ENCODE assay signal across 8 cellular contexts in genomic region chr7:107743567-107744344, GRCh38. TPM values are rescaled to one million over a fixed set of nuclear protein-coding genes. Genes with fewer than 3 reads are reported as not detected.
A peak's percentile ranks its signal among the peaks of the same experiment; 100 is the strongest.
DNase-seq lines count a peak whose midpoint lies in the region; ATAC-seq, FAIRE-seq and TF ChIP-seq lines count a peak whose summit lies in the region.

CBLL1 (plus strand) TSS chr7:107744142; CDS start chr7:107744164, 22 bp downstream.

- H4K20me1 ChIP-seq in H9 (ENCODE audit: control insufficient read depth, insufficient read depth, insufficient read length), result no peaks in the 10 kb centered on the region

- peak within 1 kb of the TSS; percentile 88 for H3K4me2 ChIP-seq in H9 (ENCODE audit: insufficient read depth, insufficient read length, low read length)

- no peak within 1 kb of the TSS for H2BK20ac ChIP-seq in H9 (ENCODE audit: low read depth, low read length, poor library complexity, severe bottlenecking)

- H3K18ac ChIP-seq in H9 (ENCODE audit: insufficient read length, low read depth, low read length), result peak within 1 kb of the TSS; percentile 87

- H3K27ac Mint-ChIP-seq in H9 (peak within 1 kb of the TSS; percentile 100), nephron progenitor cell (peak within 1 kb of the TSS; percentile 100)
- H3K27ac Mint-ChIP-seq in stimulated activated naive CD8-positive, alpha-beta T cell treated with anti-CD3 and anti-CD28 coated beads, Interleukin-15, amount 100 ng/mL, for 72 hours, result peak within 1 kb of the TSS; percentile 100

- H3K27me3 ChIP-seq in H9 (ENCODE audit: insufficient read depth, low read length), result no peaks in the 10 kb centered on the region; the same call in 1 of the 2 replicates

- no peak within 1 kb of the TSS for H3K23ac ChIP-seq in H9 (ENCODE audit: insufficient read length, low read depth, low read length)

- FAIRE-seq in G401.6 (lab: Jason Lieb, UNC), result peak; percentile 47

- H3K4ac ChIP-seq in H9 (ENCODE audit: low read depth, low read length), result no peak within 1 kb of the TSS

- H4K91ac ChIP-seq in H9 (ENCODE audit: insufficient read length, low read depth, low read length), result no peak within 1 kb of the TSS

- peaks cover 4% of the 10 kb centered on the region for H3K79me1 ChIP-seq in H9 (ENCODE audit: insufficient read depth, low read depth, low read length, poor library complexity, severe bottlenecking)

- peaks cover 5% of the 10 kb centered on the region for H3K23me2 ChIP-seq in H9 (ENCODE audit: insufficient read length, low read depth, low read length, poor library complexity, severe bottlenecking)

- peak within 1 kb of the TSS; percentile 93 to 98 for H3K4me3 Mint-ChIP-seq in H9
- peak within 1 kb of the TSS; percentile 96 for H3K4me3 Mint-ChIP-seq in nephron progenitor cell
- peak within 1 kb of the TSS; percentile 93 to 99 for H3K4me3 Mint-ChIP-seq in stimulated activated naive CD8-positive, alpha-beta T cell treated with anti-CD3 and anti-CD28 coated beads, Interleukin-15, amount 100 ng/mL, for 72 hours

- H2AFZ ChIP-seq in H9 (ENCODE audit: low read length), result peak within 1 kb of the TSS; percentile 76

- no peak within 1 kb of the TSS for H2BK12ac ChIP-seq in H9 (ENCODE audit: insufficient read length, low read depth, low read length)

- no peaks in the 10 kb centered on the region for H3K9me3 ChIP-seq in H9 (ENCODE audit: control insufficient read depth, low read depth, low read length)

- peak within 1 kb of the TSS; percentile 89 for H3K14ac ChIP-seq in H9 (ENCODE audit: insufficient read depth, low read length)

- peak within 1 kb of the TSS; percentile 85 for H3K27ac ChIP-seq in H9 (ENCODE audit: insufficient read length, low read depth, low read length)

- peaks cover 2% of the 10 kb centered on the region; the same call in 1 of the 2 replicates for H3K4me1 ChIP-seq in H9 (ENCODE audit: insufficient read depth, low read length)

- no peak within 1 kb of the TSS for H2BK5ac ChIP-seq in H9 (ENCODE audit: insufficient read length, low read length)

- peak within 1 kb of the TSS; percentile 25 for H4K5ac ChIP-seq in H9 (ENCODE audit: insufficient read length, low read depth, low read length)

- H3K79me2 ChIP-seq in H9 (ENCODE audit: insufficient read depth, low read length), result peaks cover 23% of the 10 kb centered on the region; the same call in 1 of the 2 replicates

- H3K36me3 Mint-ChIP-seq in H9 (ENCODE audit: insufficient read depth in 1 of 3, low read depth in 3 of 3), result peaks cover 0 to under 1% (median under 1%) of the 10 kb centered on the region in 3 experiments; a peak in 3 of 7 replicates
- peaks cover 5% of the 10 kb centered on the region for H3K36me3 Mint-ChIP-seq in nephron progenitor cell (ENCODE audit: low read depth)

- H2BK15ac ChIP-seq in H9 (ENCODE audit: low read depth, low read length), result no peak within 1 kb of the TSS

- H4K8ac ChIP-seq in H9 (replicated peaks; ENCODE audit: insufficient read length, low read depth, low read length), result no peak within 1 kb of the TSS

- peaks cover 20 to 21% of the 10 kb centered on the region in 2 experiments for H3K4me1 Mint-ChIP-seq in H9
- H3K4me1 Mint-ChIP-seq in nephron progenitor cell, result peaks cover 26% of the 10 kb centered on the region
- peaks cover 39% of the 10 kb centered on the region for H3K4me1 Mint-ChIP-seq in stimulated activated naive CD8-positive, alpha-beta T cell treated with anti-CD3 and anti-CD28 coated beads, Interleukin-15, amount 100 ng/mL, for 72 hours

- peak; percentile 53 for TF ChIP-seq CTCF in H9 (conservative IDR thresholded peaks at IDR 0.05)
- peak; percentile 52 for TF ChIP-seq CTCF in nephron progenitor cell (IDR thresholded peaks at IDR 0.05)

- no peak within 1 kb of the TSS for H2BK120ac ChIP-seq in H9 (ENCODE audit: low read depth, low read length, poor library complexity, severe bottlenecking)

- H3T11ph ChIP-seq in H9 (ENCODE audit: low read length), result no peak within 1 kb of the TSS

- H3K27me3 Mint-ChIP-seq in H9 (ENCODE audit: low read depth) (peaks cover 3% of the 10 kb centered on the region; the same call in 1 of the 2 replicates), nephron progenitor cell (ENCODE audit: low read depth, poor library complexity) (peaks cover 20% of the 10 kb centered on the region)
- H3K27me3 Mint-ChIP-seq in stimulated activated naive CD8-positive, alpha-beta T cell treated with anti-CD3 and anti-CD28 coated beads, Interleukin-15, amount 100 ng/mL, for 72 hours, result no peaks in the 10 kb centered on the region

- H2AK5ac ChIP-seq in H9 (ENCODE audit: insufficient read length, low read length), result no peak within 1 kb of the TSS

- peak; percentile 95 for ATAC-seq in stimulated activated naive CD8-positive, alpha-beta T cell treated with anti-CD3 and anti-CD28 coated beads, Interleukin-15, amount 100 ng/mL, for 72 hours

- DNase-seq in H9 (peak; percentile 95), M059J (ENCODE audit: low read depth) (peak; percentile 96), SHP77 (lab: John Stamatoyannopoulos, UW) (peak; percentile 90 to 92), fibroblast of the conjunctiva (ENCODE audit: low read depth) (peak; percentile 93), nephron progenitor cell (peak; percentile 96)
- peak; percentile 100 for DNase-seq in activated effector memory CD4-positive, alpha-beta T cell treated with anti-CD3 and anti-CD28 coated beads, Interleukin-2, amount 50 U/mL, for 16 hours
- DNase-seq in stimulated activated naive CD8-positive, alpha-beta T cell treated with anti-CD3 and anti-CD28 coated beads, Interleukin-15, amount 100 ng/mL, for 72 hours, result peak; percentile 97 to 98

- H3K9me3 Mint-ChIP-seq in H9 (no peaks in the 10 kb centered on the region; a peak in 1 of 5 replicates), nephron progenitor cell (no peaks in the 10 kb centered on the region)
- no peaks in the 10 kb centered on the region for H3K9me3 Mint-ChIP-seq in stimulated activated naive CD8-positive, alpha-beta T cell treated with anti-CD3 and anti-CD28 coated beads, Interleukin-15, amount 100 ng/mL, for 72 hours

- WGBS in H9 (ENCODE audit: extremely low coverage, insufficient read length, low lambda C conversion rate), result no CpG with 5 or more reads among the region's 56 CpGs

- H3K9ac ChIP-seq in H9 (ENCODE audit: extremely low read depth, insufficient read length, low read length), result peak within 1 kb of the TSS; percentile 93

- H3K56ac ChIP-seq in H9 (ENCODE audit: insufficient read length, low read depth, low read length), result no peak within 1 kb of the TSS

RNA-seq across cellular contexts. Expression of gene CBLL1, which starts in this region (rescaled TPM):
- 32.2 and 33.7 TPM in 2 replicates for total RNA-seq in H9 (2021)
- total RNA-seq in M059J (2014; rRNA removed; shearing (Covaris generic)), result 43.4 and 43.8 TPM in 2 replicates

Comparison
In these comparisons a context has a peak if more than half of its experiments do, and no peak if none do; other contexts are left out.
1. Peak in every context shown above with its lines: DNase-seq, ATAC-seq and H3K27ac ChIP-seq.